In genomic region chrX:132365490-132365889, GRCh38 we compare ENCODE assay signal across 25 cellular contexts.
"Had no signal": no experiment of that assay in that cellular context is flagged by ENCODE, and none has a peak within 500 bp of the region (broad histone marks: within the 10 kb centered on the region; RNA-seq: fewer than 3 reads in every experiment).

No MANE protein-coding gene starts in this region.

- H3K27ac ChIP-seq: breast epithelium, esophagus muscularis mucosa, heart right ventricle, left ventricle myocardium inferior had no signal

- H3K4me1 ChIP-seq: breast epithelium, heart right ventricle, left ventricle myocardium inferior had no signal

- H3K27me3 ChIP-seq: esophagus muscularis mucosa had no signal

- H3K9me3 ChIP-seq: breast epithelium, esophagus muscularis mucosa, heart right ventricle, left ventricle myocardium inferior, mucosa of descending colon had no signal

- H3K4me3 Mint-ChIP-seq: activated T-cell treated with anti-CD3 and anti-CD28 coated beads, Interleukin-2, amount 50 U/mL, for 24 hours; dendritic cell treated with granulocyte-macrophage colony-stimulating factor and Interleukin-4, amounts not matched to agents 40 ng/mL and 50 ng/mL, for 4 days; endodermal cell; natural killer cell treated with Interleukin-12 subunit alpha and Interleukin-12 subunit beta and Interleukin-15 and Interleukin-18, amount 100 ng/mL, for 72 hours; T-cell; T-helper 2 cell treated with Interferon-gamma antibody and Interleukin-4, amounts not matched to agents 5 μg/mL and 100 μg/mL, for 36 hours had no signal

- FAIRE-seq: urothelium cell line had no signal

- H3K36me3 ChIP-seq: breast epithelium, esophagus muscularis mucosa, heart right ventricle, left ventricle myocardium inferior had no signal

- H3K9me3 Mint-ChIP-seq: activated T-cell treated with anti-CD3 and anti-CD28 coated beads, Interleukin-2, amount 50 U/mL, for 24 hours; dendritic cell treated with granulocyte-macrophage colony-stimulating factor and Interleukin-4, amounts not matched to agents 40 ng/mL and 50 ng/mL, for 4 days; endodermal cell; natural killer cell treated with Interleukin-12 subunit alpha and Interleukin-12 subunit beta and Interleukin-15 and Interleukin-18, amount 100 ng/mL, for 72 hours; T-cell; T-helper 2 cell treated with Interferon-gamma antibody and Interleukin-4, amounts not matched to agents 5 μg/mL and 100 μg/mL, for 36 hours had no signal

- H3K36me3 Mint-ChIP-seq: natural killer cell treated with Interleukin-12 subunit alpha and Interleukin-12 subunit beta and Interleukin-15 and Interleukin-18, amount 100 ng/mL, for 72 hours had no signal

- DNase-seq: activated CD4-positive, alpha-beta T cell treated with anti-CD3 and anti-CD28 coated beads for 4 hours; activated CD4-positive, alpha-beta T cell treated with anti-CD3 and anti-CD28 coated beads, Interleukin-2, amount 50 U/mL, for 48 hours; activated CD4-positive, CD25-positive, alpha-beta regulatory T cell; activated CD8-positive, alpha-beta memory T cell treated with anti-CD3 and anti-CD28 coated beads, Interleukin-2, amount 50 U/mL, for 4 hours; activated naive CD4-positive, alpha-beta T cell treated with Interleukin-2 at 50 U/mL for 16 hours; activated T-cell treated with anti-CD3 and anti-CD28 coated beads, Interleukin-2, amount 50 U/mL, for 24 hours; central memory CD4-positive, alpha-beta T cell; endodermal cell; foreskin melanocyte; heart right ventricle; kidney glomerular epithelial cell; left ventricle myocardium inferior; mucosa of descending colon; right cardiac atrium; stimulated activated CD4-positive, alpha-beta T cell treated with anti-CD3 and anti-CD28 coated beads, Interleukin-15, amount 100 ng/mL, for 24 hours; stimulated activated CD4-positive, alpha-beta T cell treated with anti-CD3 and anti-CD28 coated beads, Interleukin-2, amount 100 ng/mL, for 24 hours; stimulated activated naive CD4-positive, alpha-beta T cell treated with Interleukin-2 at 50 U/mL for 16 hours; T-cell; trophoblast cell had no signal

- ATAC-seq: heart right ventricle; mucosa of descending colon; natural killer cell treated with Interleukin-12 subunit alpha and Interleukin-12 subunit beta and Interleukin-15 and Interleukin-18, amount 100 ng/mL, for 72 hours; right cardiac atrium; T-cell had no signal

- H3K4me3 ChIP-seq: breast epithelium, esophagus muscularis mucosa, heart right ventricle, left ventricle myocardium inferior, mucosa of descending colon had no signal

- H3K27me3 Mint-ChIP-seq: dendritic cell treated with granulocyte-macrophage colony-stimulating factor and Interleukin-4, amounts not matched to agents 40 ng/mL and 50 ng/mL, for 4 days had no signal

- H3K27ac Mint-ChIP-seq: activated T-cell treated with anti-CD3 and anti-CD28 coated beads, Interleukin-2, amount 50 U/mL, for 24 hours; dendritic cell treated with granulocyte-macrophage colony-stimulating factor and Interleukin-4, amounts not matched to agents 40 ng/mL and 50 ng/mL, for 4 days; endodermal cell; natural killer cell treated with Interleukin-12 subunit alpha and Interleukin-12 subunit beta and Interleukin-15 and Interleukin-18, amount 100 ng/mL, for 72 hours; T-cell; T-helper 2 cell treated with Interferon-gamma antibody and Interleukin-4, amounts not matched to agents 5 μg/mL and 100 μg/mL, for 36 hours had no signal
